34 cellular contexts compared by ENCODE assay signal in genomic region chr1:33802268-33802667, GRCh38.
"Had no signal": no experiment of that assay in that cellular context is flagged by ENCODE, and none has a peak within 500 bp of the region (broad histone marks: within the 10 kb centered on the region; RNA-seq: fewer than 3 reads in every experiment).

No MANE protein-coding gene starts in this region.

- H3K27ac ChIP-seq: KMS-11 had no signal

- H3K36me3 ChIP-seq: MG63 had no signal

- DNase-seq: Karpas-422, Kasumi-1, KG1, MG63, MM.1S, MV-4-11, NCI-H1048, NCI-H1092, NCI-H1092 treated with DMSO at 0.1 percent for 48 hours, NCI-H1105, NCI-H1105 treated with DMSO at 0.1 percent for 48 hours, NCI-H1417, NCI-H1417 treated with DMSO at 0.1 percent for 48 hours, NCI-H1436, NCI-H1436 treated with DMSO at 0.1 percent for 48 hours, NCI-H146, NCI-H1694, NCI-H1694 treated with DMSO at 0.1 percent for 48 hours, NCI-H187, NCI-H187 treated with DMSO at 0.1 percent for 48 hours, NCI-H1930, NCI-H2029, NCI-H2029 treated with DMSO at 0.1 percent for 48 hours, NCI-H2081, NCI-H2081 treated with DMSO at 0.1 percent for 48 hours, NCI-H2107, NCI-H2171, NCI-H2171 treated with DMSO at 0.1 percent for 48 hours, NCI-H2227 treated with DMSO at 0.1 percent for 48 hours, NCI-H226, NCI-H345, NCI-H446, NCI-H446 treated with DMSO at 0.1 percent for 48 hours had no signal

- H3K27me3 ChIP-seq: MG63 had no signal

- H3K9me3 ChIP-seq: MG63 had no signal

- H3K4me3 ChIP-seq: MG63 had no signal
